17 cellular contexts compared by ENCODE assay signal in genomic region chr12:113407931-113408585, GRCh38. TPM values are rescaled to one million over a fixed set of nuclear protein-coding genes. Genes with fewer than 3 reads are reported as not detected.
DNase-seq lines count a peak whose midpoint lies in the region; ATAC-seq and TF ChIP-seq lines count a peak whose summit lies in the region.
"Had no signal": no experiment of that assay in that cellular context is flagged by ENCODE, and none has a peak within 500 bp of the region (broad histone marks: within the 10 kb centered on the region; RNA-seq: fewer than 3 reads in every experiment).

No MANE protein-coding gene starts in this region.

- TF ChIP-seq CTCF in Caco-2 (IDR thresholded peaks at IDR 0.05; ENCODE audit: insufficient read depth in 1 of 2, low read depth in 1 of 2, low read length in 1 of 2, severe bottlenecking in 1 of 2, unreplicated experiment in 1 of 2), result no peak

- ATAC-seq in HG03039 (IDR thresholded peaks at IDR 0.05; ENCODE audit: unreplicated experiment), result no peak

- CTCF ChIA-PET in Caco-2 (lab: Charles Lee), result no interaction called here

- H3K27me3 ChIP-seq in Caco-2 (replicated peaks; ENCODE audit: control insufficient read depth, insufficient read depth, low read length), result no peaks in the 10 kb centered on the region

- BruUV-seq in Caco-2 (replicated peaks; lab: Mats Ljungman, UMichigan), result no TSS peak

- intact Hi-C loops in Caco-2 (cut with micrococcal nuclease; ENCODE audit: unreplicated experiment), result no loop called here

- no peaks in the 10 kb centered on the region for H3K4me1 ChIP-seq in Caco-2

- H3K36me3 Mint-ChIP-seq in Caco-2 (ENCODE audit: insufficient read depth, unreplicated experiment), result no peaks in the 10 kb centered on the region
- H3K36me3 Mint-ChIP-seq: CD4-positive, CD25-positive, alpha-beta regulatory T cell had no signal

- no peak overlapping the region for H3K4me3 Mint-ChIP-seq in Caco-2 (ENCODE audit: unreplicated experiment)
- H3K4me3 Mint-ChIP-seq: activated B cell treated with CpG ODN at 0.5 μM for 24 hours; CD4-positive, CD25-positive, alpha-beta regulatory T cell had no signal

- POLR2A ChIA-PET in Caco-2 (lab: Charles Lee), result no interaction called here

- H3K27ac Mint-ChIP-seq in Caco-2 (ENCODE audit: unreplicated experiment), result no peak overlapping the region
- H3K27ac Mint-ChIP-seq: activated B cell treated with CpG ODN at 0.5 μM for 24 hours; CD4-positive, CD25-positive, alpha-beta regulatory T cell had no signal

- H3K4me1 Mint-ChIP-seq in Caco-2 (ENCODE audit: low read depth, unreplicated experiment), result no peaks in the 10 kb centered on the region

- no peaks in the 10 kb centered on the region for H3K36me3 ChIP-seq in Caco-2 (ENCODE audit: control insufficient read depth, insufficient read depth, low read length)

- H3K27me3 Mint-ChIP-seq in Caco-2 (ENCODE audit: insufficient read depth, unreplicated experiment), result no peaks in the 10 kb centered on the region

- DNase-seq in Daoy (ENCODE audit: low read depth) (peak; percentile 52), NOMO-1 (lab: John Stamatoyannopoulos, UW; ENCODE audit: unreplicated experiment in 2 of 2) (peak; percentile 48 to 64), dedifferentiated amniotic fluid mesenchymal stem cell (ENCODE audit: extremely low spot score) (peak; percentile 52), myocyte (ENCODE audit: low read depth) (peak; percentile 42), Caco-2 (no peak), DMS153 (lab: John Stamatoyannopoulos, UW) (no peak), putamen (ENCODE audit: low spot score) (no peak)
- DNase-seq: activated B cell treated with CpG ODN at 0.5 μM for 24 hours; activated CD8-positive, alpha-beta memory T cell treated with anti-CD3 and anti-CD28 coated beads, Interleukin-2, amount 50 U/mL, for 48 hours; CD4-positive, CD25-positive, alpha-beta regulatory T cell; effector memory CD4-positive, alpha-beta T cell; mesendoderm; NCI-H1694 treated with DMSO at 0.1 percent for 48 hours; NCI-H69; SHP77 treated with DMSO at 0.1 percent for 48 hours; stimulated activated CD4-positive, alpha-beta T cell treated with anti-CD3 and anti-CD28 coated beads, Interleukin-1b, Interleukin-23, amount 100 ng/mL, for 48 hours had no signal

- H3K9me3 Mint-ChIP-seq in Caco-2 (ENCODE audit: unreplicated experiment), result no peaks in the 10 kb centered on the region
- H3K9me3 Mint-ChIP-seq: activated B cell treated with CpG ODN at 0.5 μM for 24 hours; CD4-positive, CD25-positive, alpha-beta regulatory T cell had no signal

- H3K9me3 ChIP-seq in Caco-2, result no peaks in the 10 kb centered on the region

- H3K4me3 ChIP-seq in Caco-2 (ENCODE audit: low read depth, low read length), result no peak overlapping the region

RNA-seq across cellular contexts. Expression of gene SDS, which starts 4.4 kb away (rescaled TPM):
- total RNA-seq in Daoy (2014; rRNA removed; shearing (Covaris generic)), result not detected in 2 replicates
- total RNA-seq in myocyte, result not detected in 2 replicates
- 0.05 TPM for polyA plus RNA-seq in myocyte (2012)
- not detected in 2 replicates for total RNA-seq in Caco-2 (2022)
- total RNA-seq: activated B cell treated with CpG ODN at 0.5 μM for 24 hours; CD4-positive, CD25-positive, alpha-beta regulatory T cell had no signal
- polyA plus RNA-seq: CD4-positive, CD25-positive, alpha-beta regulatory T cell had no signal

RNA-seq across cellular contexts. Expression of gene SDSL, which starts 14.1 kb away (rescaled TPM):
- total RNA-seq in Daoy (2014; rRNA removed; shearing (Covaris generic)), result 41.7 and 42.8 TPM in 2 replicates
- total RNA-seq in myocyte (2.8 and 7.3 TPM in 2 replicates), Caco-2 (2022) (4.0 and 4.5 TPM in 2 replicates)
- polyA plus RNA-seq in myocyte (2012), result 16.6 TPM
- total RNA-seq: CD4-positive, CD25-positive, alpha-beta regulatory T cell had no signal

RNA-seq across cellular contexts. Expression of gene PLBD2, which starts 49.7 kb away (rescaled TPM):
- 6.1 and 22.2 TPM in 2 replicates for total RNA-seq in Daoy (2014; rRNA removed; shearing (Covaris generic))
- total RNA-seq in myocyte (25.9 and 30.8 TPM in 2 replicates), Caco-2 (2022) (41.1 and 43.1 TPM in 2 replicates)
- polyA plus RNA-seq in myocyte (2012), result 67.9 TPM

Comparison
In these comparisons a context has a peak if more than half of its experiments do, and no peak if none do; other contexts are left out.
1. DNase-seq: peak in Daoy (single experiment), NOMO-1 (2 of 2), dedifferentiated amniotic fluid mesenchymal stem cell (single experiment) and myocyte (single experiment); none in Caco-2 (0 of 2), DMS153 (single experiment) and putamen (single experiment).